Comparison of ENCODE assay signal across 8 cellular contexts in the genomic region with DNA sequence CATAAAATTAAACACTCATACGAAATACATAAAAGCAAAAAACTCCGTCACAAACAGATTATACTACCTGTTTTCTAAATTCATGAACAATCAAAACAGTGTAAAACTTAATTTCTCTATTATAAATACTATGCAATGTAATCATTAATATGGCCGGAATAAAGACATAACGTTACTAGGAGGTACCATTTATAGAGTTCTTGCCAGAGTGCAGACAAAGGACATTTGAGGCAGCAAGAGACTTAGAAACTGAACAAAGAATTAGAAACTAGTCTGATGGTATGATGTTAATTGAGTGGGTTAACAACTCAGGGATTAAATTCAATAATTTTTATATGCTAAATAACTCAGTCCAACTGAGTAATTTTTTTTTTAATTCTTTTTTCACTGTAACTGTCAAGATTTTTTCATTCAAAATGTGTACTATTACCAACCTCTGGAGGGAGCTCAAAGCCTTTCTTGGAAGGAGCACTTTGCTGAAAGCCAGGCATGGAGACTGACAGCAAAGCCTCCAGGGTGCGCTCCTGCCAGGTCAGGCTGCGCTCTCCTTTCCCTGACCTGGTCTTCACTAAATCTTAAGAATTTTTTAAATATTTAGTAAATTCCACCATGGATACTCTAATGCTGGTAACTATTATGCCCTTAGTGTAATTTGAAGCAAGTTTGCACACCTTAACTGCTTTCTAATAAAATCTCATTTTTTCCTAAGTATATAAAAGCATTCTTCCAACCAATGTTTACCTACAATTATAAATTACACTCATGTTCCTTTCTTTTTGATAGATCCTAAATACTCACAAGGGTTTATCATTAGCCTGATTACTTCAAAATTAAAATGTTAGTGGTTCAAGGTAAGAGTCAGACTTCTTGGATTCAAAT. TPM values are rescaled to one million over a fixed set of nuclear protein-coding genes. Genes with fewer than 3 reads are reported as not detected.
DNase-seq lines count a peak whose midpoint lies in the region; ATAC-seq, FAIRE-seq and TF ChIP-seq lines count a peak whose summit lies in the region.

No MANE protein-coding gene starts in this region.

- no peak overlapping the region for H3K4me3 ChIP-seq in GM06990 (replicated peaks; ENCODE audit: low read depth, low read length)
- H3K4me3 ChIP-seq in LNCaP clone FGC (ENCODE audit: low read depth, low read length): no peak overlapping the region
- H3K4me3 ChIP-seq in SJCRH30: no peak overlapping the region

- peak; percentile 81 for FAIRE-seq in H54 (lab: Jason Lieb, UNC)

- peak; percentile 82 for ATAC-seq in left cardiac atrium

- H3K27me3 ChIP-seq in GM06990 (replicated peaks; ENCODE audit: control insufficient read depth, insufficient read depth, low read length) (no peaks in the 10 kb centered on the region), SJCRH30 (no peaks in the 10 kb centered on the region)

- no peaks in the 10 kb centered on the region for H3K9me3 ChIP-seq in SJCRH30 (replicated peaks)

- DNase-seq in GM06990 (ENCODE audit: extremely low read depth, insufficient read length): peak; percentile 18
- peak; percentile 47 for DNase-seq in H54 (ENCODE audit: insufficient read length, low spot score)
- DNase-seq in LNCaP clone FGC (ENCODE audit: low read depth): peak; percentile 48
- DNase-seq in SJCRH30: peak; percentile 63 to 81
- DNase-seq in amniotic stem cell (lab: John Stamatoyannopoulos, UW): peak; percentile 62
- peak; percentile 40 for DNase-seq in left cardiac atrium
- peak; percentile 51 for DNase-seq in retina
- no peak for DNase-seq in OCI-M2 (lab: John Stamatoyannopoulos, UW; ENCODE audit: unreplicated experiment)

- H3K36me3 ChIP-seq in GM06990 (ENCODE audit: control insufficient read depth, insufficient read depth, low read length): no peaks in the 10 kb centered on the region; the same call in 1 of the 2 replicates
- H3K36me3 ChIP-seq in SJCRH30: no peaks in the 10 kb centered on the region; the same call in 1 of the 2 replicates

- no peaks in the 10 kb centered on the region for H3K4me1 ChIP-seq in SJCRH30

- no peak overlapping the region for H3K27ac ChIP-seq in SJCRH30

- intact Hi-C loops in left cardiac atrium (cut with DNase I): loop anchor here in 1 of 2 donors (5.0 kb wide), 1 partner anchor 142 kb away; no protein-coding TSS in a partner anchor

- TF ChIP-seq CTCF in GM06990 (IDR thresholded peaks at IDR 0.05; ENCODE audit: insufficient read depth, low read length, poor library complexity, severe bottlenecking): peak; percentile 86
- TF ChIP-seq CTCF in LNCaP clone FGC (IDR thresholded peaks at IDR 0.05; ENCODE audit: control insufficient read depth, extremely low read depth, insufficient read depth): peak; percentile 86

- no peak for TF ChIP-seq POLR2A in H54 (IDR thresholded peaks at IDR 0.05; ENCODE audit: low read depth, low read length)

RNA-seq across cellular contexts. Expression of gene WDR35, which starts 34.1 kb away (rescaled TPM):
- 16.7 and 18.6 TPM in 2 replicates for total RNA-seq in SJCRH30 (2014; rRNA removed; shearing (Covaris generic))
- total RNA-seq in left cardiac atrium: 1 to 10 TPM; 3.7 to 6.3 TPM

RNA-seq across cellular contexts. Expression of gene TTC32, which starts 54.0 kb away (rescaled TPM):
- total RNA-seq in SJCRH30 (2014; rRNA removed; shearing (Covaris generic)): 17.4 and 21.1 TPM in 2 replicates
- total RNA-seq in left cardiac atrium: 1 to 10 TPM; 3.6 to 6.5 TPM

RNA-seq across cellular contexts. Expression of gene MATN3, which starts 56.7 kb away (rescaled TPM):
- total RNA-seq in SJCRH30 (2014; rRNA removed; shearing (Covaris generic)): 0.15 and 0.40 TPM in 2 replicates
- under 1 TPM; 0.29 to 0.52 TPM for total RNA-seq in left cardiac atrium
